In the genomic region with DNA sequence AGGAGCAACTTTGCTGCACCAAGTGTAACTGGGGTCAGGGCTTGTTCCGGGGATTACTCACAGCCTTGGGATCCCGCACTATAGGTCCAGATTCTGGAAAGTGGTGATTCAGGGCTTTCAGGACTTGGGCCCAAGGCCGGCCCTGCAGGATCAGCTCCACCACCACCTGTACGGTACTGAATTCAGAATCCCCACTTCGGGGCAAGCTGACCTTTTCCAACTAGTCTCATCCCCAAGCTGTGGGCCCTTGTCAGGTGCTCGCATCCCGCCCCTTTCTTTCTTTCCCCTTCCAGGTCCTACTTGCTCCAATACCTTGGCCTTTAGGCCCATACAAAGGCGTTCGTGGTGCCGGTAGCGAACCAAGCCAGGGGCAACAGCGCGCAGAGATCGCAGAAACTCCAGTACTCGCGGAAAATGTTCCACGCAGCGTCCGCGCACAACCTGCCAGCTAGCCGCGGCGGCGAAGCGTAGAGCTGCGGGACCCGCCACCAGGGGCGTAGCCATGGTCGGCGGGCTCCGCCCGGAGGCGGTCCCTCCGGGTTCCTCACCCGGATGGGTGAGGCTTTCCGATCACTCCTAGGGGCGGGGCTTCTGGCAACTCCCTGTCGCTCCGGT, we compare ENCODE assay signal across 1 cellular context.
TF ChIP-seq lines count a peak whose summit lies in the region.

No MANE protein-coding gene starts in this region.

TF ChIP-seq in A549, 52 proteins besides CTCF, POLR2A, EP300 and RAD21 (continued from another document):
- no peak for TF ChIP-seq MYC (IDR thresholded peaks at IDR 0.05; ENCODE audit: borderline replicate concordance, low read length)
- TF ChIP-seq KDM5A (IDR thresholded peaks at IDR 0.05) = no peak
